Comparison of ENCODE assay signal across 8 cellular contexts in the genomic region with DNA sequence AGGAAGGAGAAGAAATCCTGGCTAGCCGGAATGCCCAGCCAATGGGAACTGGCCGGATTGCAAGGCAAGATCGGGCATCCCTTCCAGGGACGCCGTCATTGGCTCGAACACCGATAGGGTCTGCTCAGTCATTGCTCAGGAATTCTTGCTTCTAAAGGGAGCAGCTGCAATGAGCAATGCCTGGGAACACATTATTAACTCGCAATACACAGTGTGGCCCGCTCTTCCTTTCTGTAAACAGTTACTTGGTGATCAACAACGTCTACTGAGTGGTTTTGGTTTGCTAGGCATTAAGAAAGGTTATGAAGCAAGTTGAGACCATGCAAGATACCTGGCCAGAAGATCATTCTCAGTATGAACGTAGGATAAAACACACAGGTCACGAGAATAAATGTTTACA.
DNase-seq lines count a peak whose midpoint lies in the region; ATAC-seq and TF ChIP-seq lines count a peak whose summit lies in the region.

No MANE protein-coding gene starts in this region.

- no peak for TF ChIP-seq CTCF in fibroblast of mammary gland (conservative IDR thresholded peaks at IDR 0.05; ENCODE audit: control insufficient read depth, insufficient read depth, low read depth, low read length)
- no peak for TF ChIP-seq CTCF in gastrocnemius medialis (IDR thresholded peaks at IDR 0.05 in 4 of 5, conservative IDR thresholded peaks at IDR 0.05 in 1 of 5)

- H3K9me3 ChIP-seq in gastrocnemius medialis = no peaks in the 10 kb centered on the region

- DNase-seq in GOT3 (lab: John Stamatoyannopoulos, UW) (peak; percentile 19), RKO (ENCODE audit: low spot score) (peak; percentile 82), fibroblast of mammary gland (ENCODE audit: low read depth) (peak; percentile 98), gastrocnemius medialis (peak; percentile 68 to 80), KBM-7 (no peak), NCI-H748 (lab: John Stamatoyannopoulos, UW; ENCODE audit: unreplicated experiment) (no peak), foreskin melanocyte (no peak)
- no peak for DNase-seq in stimulated activated CD4-positive, alpha-beta T cell treated with anti-CD3 and anti-CD28 coated beads, Interleukin-4, amount 100 ng/mL, for 24 hours

- no peaks in the 10 kb centered on the region for H3K36me3 ChIP-seq in gastrocnemius medialis

- TF ChIP-seq POLR2A in gastrocnemius medialis (IDR thresholded peaks at IDR 0.05) = no peak

- no peak overlapping the region for H3K4me3 ChIP-seq in fibroblast of mammary gland (ENCODE audit: control insufficient read depth, low read depth, low read length)
- H3K4me3 ChIP-seq in gastrocnemius medialis = peak overlapping the region in 1 of 4 donors; percentile 23

- intact Hi-C loops in gastrocnemius medialis (cut with DNase I; ENCODE audit: low total_unique reads) = loop anchor here (2.0 to 5.0 kb wide), 2 partner anchors 165 to 222 kb away; a partner anchor contains a TSS

- in situ Hi-C loops in gastrocnemius medialis (cut with MboI; ENCODE audit: low sequenced_read_pairs in 4 of 4) = no loop called here
- in situ Hi-C loops in KBM-7 (cut with MboI; ENCODE audit: low pct_unique_long_range_greater_than_20kb, low sequenced_read_pairs) = no loop called here

- H3K27ac ChIP-seq in gastrocnemius medialis = peak overlapping the region; percentile 72 to 77 (median 74)

- H3K4me1 ChIP-seq in gastrocnemius medialis = peaks cover 11 to 12% of the 10 kb centered on the region in 2 donors

- no peaks in the 10 kb centered on the region for H3K27me3 ChIP-seq in gastrocnemius medialis

- ATAC-seq in gastrocnemius medialis = peak; percentile 99 to 100

Comparison
In these comparisons a context has a peak if more than half of its experiments do, and no peak if none do; other contexts are left out.
1. DNase-seq: peak in GOT3 (single experiment), RKO (single experiment), fibroblast of mammary gland (single experiment) and gastrocnemius medialis (2 of 2); none in stimulated activated CD4-positive, alpha-beta T cell treated with anti-CD3 and anti-CD28 coated beads, Interleukin-4, amount 100 ng/mL, for 24 hours (single experiment), KBM-7 (single experiment), NCI-H748 (single experiment) and foreskin melanocyte (single experiment).